13 cellular contexts compared by ENCODE assay signal in genomic region chr6:21949211-21949801, GRCh38.
A peak's percentile ranks its signal among the peaks of the same experiment; 100 is the strongest.
DNase-seq lines count a peak whose midpoint lies in the region; TF ChIP-seq lines count a peak whose summit lies in the region.
"Had no signal": no experiment of that assay in that cellular context is flagged by ENCODE, and none has a peak within 500 bp of the region (broad histone marks: within the 10 kb centered on the region; RNA-seq: fewer than 3 reads in every experiment).

No MANE protein-coding gene starts in this region.

- H3K9ac ChIP-seq in mammary epithelial cell (ENCODE audit: insufficient read depth, low read length), result no peak overlapping the region

- WGBS in mammary epithelial cell (ENCODE audit: low coverage, missing lambda C conversion rate), result 50% methylated on average over 3 of the region's 3 CpGs

- no peaks in the 10 kb centered on the region for H3K27me3 Mint-ChIP-seq in MCF 10A (ENCODE audit: insufficient read depth, unreplicated experiment)

- H2AFZ ChIP-seq in mammary epithelial cell (ENCODE audit: low read depth, low read length), result peak overlapping the region; percentile 34

- H3K9me3 ChIP-seq in mammary epithelial cell (replicated peaks; ENCODE audit: insufficient read depth, low read length), result no peaks in the 10 kb centered on the region
- H3K9me3 ChIP-seq: upper lobe of left lung had no signal

- POLR2A ChIA-PET in MCF 10A (lab: Yijun Ruan, JAX), result no interaction called here

- H3K4me1 Mint-ChIP-seq in MCF 10A (ENCODE audit: insufficient read depth, unreplicated experiment), result no peaks in the 10 kb centered on the region

- no peak overlapping the region for H3K4me2 ChIP-seq in mammary epithelial cell (ENCODE audit: insufficient read depth, low read depth, low read length)

- H3K27ac Mint-ChIP-seq in MCF 10A (ENCODE audit: low read depth, unreplicated experiment), result no peak overlapping the region
- H3K27ac Mint-ChIP-seq: activated naive CD8-positive, alpha-beta T cell had no signal

- in situ Hi-C loops in mammary epithelial cell (cut with MboI; ENCODE audit: low sequenced_read_pairs in 2 of 2), result loop anchor here in 1 of 2 donors (25.0 kb wide), 1 partner anchor 337 kb away; no protein-coding TSS in a partner anchor

- CTCF ChIA-PET in mammary epithelial cell (lab: Charles Lee; ENCODE audit: low non-redundant PET), result no interaction called here
- CTCF ChIA-PET in MCF 10A (lab: Yijun Ruan, JAX), result no interaction called here

- H3K4me1 ChIP-seq in mammary epithelial cell (ENCODE audit: insufficient read depth, low read length), result peaks cover 6% of the 10 kb centered on the region

- H3K9me3 Mint-ChIP-seq in MCF 10A (ENCODE audit: unreplicated experiment), result no peaks in the 10 kb centered on the region

- BruUV-seq in mammary epithelial cell (replicated peaks; lab: Mats Ljungman, UMichigan), result no TSS peak
- no TSS peak for BruUV-seq in MCF 10A (replicated peaks; lab: Mats Ljungman, UMichigan)

- H3K27me3 ChIP-seq in mammary epithelial cell (ENCODE audit: insufficient read depth, low read length), result no peaks in the 10 kb centered on the region
- H3K27me3 ChIP-seq: upper lobe of left lung had no signal

- H3K36me3 ChIP-seq in mammary epithelial cell (ENCODE audit: insufficient read depth, low read length), result no peaks in the 10 kb centered on the region
- H3K36me3 ChIP-seq: upper lobe of left lung had no signal

- no peak overlapping the region for H3K4me3 ChIP-seq in mammary epithelial cell (replicated peaks in 1 of 3; ENCODE audit: insufficient read depth in 1 of 3, low read depth in 2 of 3, low read length in 3 of 3)
- H3K4me3 ChIP-seq: skin epidermis, upper lobe of left lung had no signal

- no peak overlapping the region for H3K27ac ChIP-seq in mammary epithelial cell (ENCODE audit: insufficient read depth, low read depth, low read length)
- H3K27ac ChIP-seq: upper lobe of left lung had no signal

- no peak overlapping the region for H3K4me3 Mint-ChIP-seq in MCF 10A (ENCODE audit: unreplicated experiment)
- H3K4me3 Mint-ChIP-seq: activated naive CD8-positive, alpha-beta T cell had no signal

- no peaks in the 10 kb centered on the region for H3K36me3 Mint-ChIP-seq in MCF 10A (ENCODE audit: insufficient read depth, unreplicated experiment)
- H3K36me3 Mint-ChIP-seq: activated naive CD8-positive, alpha-beta T cell had no signal

- H4K20me1 ChIP-seq in mammary epithelial cell (ENCODE audit: insufficient read depth, low read length), result no peaks in the 10 kb centered on the region

- no peak for TF ChIP-seq CTCF in mammary epithelial cell (conservative IDR thresholded peaks at IDR 0.05 in 1 of 2, IDR thresholded peaks at IDR 0.05 in 1 of 2; ENCODE audit: extremely low read depth in 1 of 2, insufficient read depth in 1 of 2, low read depth in 1 of 2, low read length in 2 of 2)
- no peak for TF ChIP-seq CTCF in MCF 10A (IDR thresholded peaks at IDR 0.05; ENCODE audit: unreplicated experiment)

- no peaks in the 10 kb centered on the region for H3K79me2 ChIP-seq in mammary epithelial cell (ENCODE audit: insufficient read depth, low read length)

- intact Hi-C loops in mammary epithelial cell (cut with micrococcal nuclease), result no loop called here
- intact Hi-C loops in MCF 10A (cut with micrococcal nuclease), result loop anchor here (10.0 kb wide), 1 partner anchor 875 kb away; no protein-coding TSS in a partner anchor

- dilution Hi-C loops in mammary epithelial cell (cut with HindIII; ENCODE audit: low sequenced_read_pairs), result no loop called here

- DNase-seq in mammary epithelial cell (no peak), MCF 10A (ENCODE audit: unreplicated experiment) (no peak), NCI-H526 (lab: John Stamatoyannopoulos, UW) (peak; percentile 44 to 48), iris pigment epithelial cell (ENCODE audit: low read depth) (peak; percentile 71), SW 1271 (lab: John Stamatoyannopoulos, UW) (no peak), ecto neural progenitor cell (ENCODE audit: low spot score) (no peak), pons (ENCODE audit: low spot score) (no peak)
- no peak for DNase-seq in stimulated activated naive CD4-positive, alpha-beta T cell (lab: John Stamatoyannopoulos, UW)
- DNase-seq: GDM1, T-helper 2 cell had no signal

Comparison
In these comparisons a context has a peak if more than half of its experiments do, and no peak if none do; other contexts are left out.
1. DNase-seq: peak in NCI-H526 (2 of 2) and iris pigment epithelial cell (single experiment); none in mammary epithelial cell (single experiment), MCF 10A (single experiment), SW 1271 (0 of 2), stimulated activated naive CD4-positive, alpha-beta T cell (0 of 6), ecto neural progenitor cell (single experiment) and pons (single experiment).